14 cellular contexts compared by ENCODE assay signal in genomic region chr3:155886915-155887314, GRCh38.
"Had no signal": no experiment of that assay in that cellular context is flagged by ENCODE, and none has a peak within 500 bp of the region (broad histone marks: within the 10 kb centered on the region; RNA-seq: fewer than 3 reads in every experiment).

No MANE protein-coding gene starts in this region.

- DNase-seq: activated CD4-positive, CD25-positive, alpha-beta regulatory T cell treated with anti-CD3 and anti-CD28 coated beads, Interleukin-2, amount 50 U/mL, for 72 hours; activated T-cell treated with anti-CD3 and anti-CD28 coated beads, Interleukin-2, amount 50 U/mL, for 1 hour; colonic mucosa; hypothalamus; islet precursor cell; retina; stimulated activated CD8-positive, alpha-beta memory T cell treated with anti-CD3 and anti-CD28 coated beads, Interleukin-4, amount 100 ng/mL, for 48 hours; stimulated activated naive CD4-positive, alpha-beta T cell; SW 1271 had no signal

- H3K27me3 Mint-ChIP-seq: central memory CD8-positive, alpha-beta T cell had no signal

- H3K4me3 Mint-ChIP-seq: central memory CD8-positive, alpha-beta T cell had no signal

- H3K9me3 Mint-ChIP-seq: central memory CD8-positive, alpha-beta T cell had no signal

- H3K36me3 ChIP-seq: ascending aorta, colonic mucosa, tibial nerve had no signal

- H3K27me3 ChIP-seq: ascending aorta, colonic mucosa, tibial nerve had no signal

- H3K27ac ChIP-seq: ascending aorta, colonic mucosa, tibial nerve, VCaP had no signal

- H3K9me3 ChIP-seq: ascending aorta, colonic mucosa, tibial nerve had no signal

- H3K4me3 ChIP-seq: ascending aorta, colonic mucosa, lung, tibial nerve had no signal
